In genomic region chr9:4489919-4490704, GRCh38 we compare ENCODE assay signal across 7 cellular contexts. TPM values are rescaled to one million over a fixed set of nuclear protein-coding genes. Genes with fewer than 3 reads are reported as not detected.
DNase-seq lines count a peak whose midpoint lies in the region; ATAC-seq, FAIRE-seq and TF ChIP-seq lines count a peak whose summit lies in the region.

TSS of gene SLC1A1 (plus strand) at chr9:4490468. CDS start at chr9:4490680, 212 bp downstream.

- TF ChIP-seq RAD21 in HepG2 (CRISPR knock-in tag; IDR thresholded peaks at IDR 0.05) = no peak

- H3K9me3 ChIP-seq in HUES48 (ENCODE audit: control insufficient read depth, insufficient read depth, low read length) (no peaks in the 10 kb centered on the region), HepG2 (ENCODE audit: low read length) (no peaks in the 10 kb centered on the region)

- in situ Hi-C loops in HepG2 (cut with HindIII; ENCODE audit: extremely low pct_ligation_motif_present, low pct_unique_long_range_greater_than_20kb) = no loop called here

- H3K27me3 ChIP-seq in HUES48 (ENCODE audit: control insufficient read depth, insufficient read depth, low read length) (peaks cover 29% of the 10 kb centered on the region), HepG2 (ENCODE audit: control insufficient read depth in 1 of 2, insufficient read depth in 2 of 2, low read length in 2 of 2) (peaks cover 8 to 42% of the 10 kb centered on the region in 2 experiments; a peak in 4 of 5 replicates)

- no peak for TF ChIP-seq POLR2A in HepG2 (IDR thresholded peaks at IDR 0.05; ENCODE audit: insufficient read depth in 1 of 2, low read depth in 2 of 2, low read length in 2 of 2)

- POLR2A ChIA-PET in T-cell (lab: Charles Lee) = no interaction called here
- POLR2A ChIA-PET in HepG2 (lab: Yijun Ruan, JAX) = no interaction called here

- CTCF ChIA-PET in T-cell (lab: Charles Lee) = interaction anchor here in 1 of 2 donors (0.8 to 0.9 kb wide), 2 partner anchors 28 to 55 kb away, joined by 3 to 6 read pairs; no protein-coding TSS in a partner anchor
- CTCF ChIA-PET in HepG2 (lab: Yijun Ruan, JAX; ENCODE audit: low intra/inter-chr PET ratio, low total read pairs) = no interaction called here

- peak within 1 kb of the TSS; percentile 79 to 83 (median 81) for H3K4me3 Mint-ChIP-seq in T-cell

- H3K27ac ChIP-seq in HUES48 (ENCODE audit: low read depth, low read length) (peak within 1 kb of the TSS; percentile 76), coronary artery (peak within 1 kb of the TSS; percentile 67 to 87), HepG2 (ENCODE audit: extremely low read length, insufficient read depth, low read length) (no peak within 1 kb of the TSS)

- H3K4me3 ChIP-seq in GM12864 (ENCODE audit: low read depth, low read length) = peak within 1 kb of the TSS; percentile 97
- peak within 1 kb of the TSS; percentile 85 for H3K4me3 ChIP-seq in HUES48 (ENCODE audit: low read depth, low read length)
- H3K4me3 ChIP-seq in coronary artery = peak within 1 kb of the TSS; percentile 92
- peak within 1 kb of the TSS; percentile 26 to 61 (median 34); a peak in 4 of 6 replicates for H3K4me3 ChIP-seq in HepG2 (replicated peaks in 1 of 3; ENCODE audit: insufficient read depth in 1 of 3, low read depth in 2 of 3, low read length in 3 of 3)

- WGBS in HepG2 (ENCODE audit: low lambda C conversion rate) = 0% methylated on average over 5 of the region's 72 CpGs

- H3K9ac ChIP-seq in HUES48 (ENCODE audit: low read depth, low read length) (peak within 1 kb of the TSS; percentile 7), HepG2 (ENCODE audit: insufficient read depth, low read depth, low read length) (no peak within 1 kb of the TSS)

- H3K79me2 ChIP-seq in HepG2 (ENCODE audit: insufficient read depth, low read length) = no peaks in the 10 kb centered on the region

- TF ChIP-seq CTCF in GM12864 (IDR thresholded peaks at IDR 0.05; ENCODE audit: low read depth, low read length, missing control alignments) (no peak), coronary artery (IDR thresholded peaks at IDR 0.05) (no peak), HepG2 (CRISPR knock-in tag; IDR thresholded peaks at IDR 0.05) (no peak)

- no peaks in the 10 kb centered on the region for H4K20me1 ChIP-seq in HepG2 (ENCODE audit: insufficient read depth, low read length)

- peak within 1 kb of the TSS; percentile 72 for H2AFZ ChIP-seq in HepG2 (ENCODE audit: low read length)

- intact Hi-C loops in HepG2 (cut with micrococcal nuclease; ENCODE audit: unreplicated experiment) = no loop called here

- no peak for TF ChIP-seq EP300 in HepG2 (IDR thresholded peaks at IDR 0.05; ENCODE audit: low read depth in 2 of 2, low read length in 2 of 2)
- TF ChIP-seq EP300 in HepG2 (CRISPR knock-in tag; IDR thresholded peaks at IDR 0.05; ENCODE audit: borderline replicate concordance) = no peak

- H3K4me1 ChIP-seq in HUES48 (ENCODE audit: control insufficient read depth, insufficient read depth, low read length) (peaks cover 15% of the 10 kb centered on the region), HepG2 (ENCODE audit: insufficient read depth, low read length) (no peaks in the 10 kb centered on the region)

- BruUV-seq in HepG2 (replicated peaks; lab: Mats Ljungman, UMichigan) = no TSS peak

- H3K36me3 Mint-ChIP-seq in T-cell = no peaks in the 10 kb centered on the region

- peaks cover 26 to 39% (median 30%) of the 10 kb centered on the region in 3 donors for H3K4me1 Mint-ChIP-seq in T-cell

- ATAC-seq in GM21526 (IDR thresholded peaks at IDR 0.05; ENCODE audit: low FRiP score, unreplicated experiment) (peak; percentile 68), T-cell (replicated peaks in 1 of 4) (peak; percentile 54 to 65 (median 62)), HepG2 (peak; percentile 83)

- peaks cover 41 to 44% of the 10 kb centered on the region in 2 donors for H3K27me3 Mint-ChIP-seq in T-cell

- DNase-seq in GM12864 (ENCODE audit: low read depth) (peak; percentile 53), T-cell (peak in 18 of 34 experiments; percentile 2 to 41 (median 17)), coronary artery (ENCODE audit: low spot score) (peak; percentile 88), HepG2 (ENCODE audit: low spot score) (no peak)
- peak; percentile 11 to 17 for DNase-seq in stimulated activated CD8-positive, alpha-beta memory T cell treated with anti-CD3 and anti-CD28 coated beads, Interleukin-15, amount 100 ng/mL, for 48 hours (ENCODE audit: low read depth in 2 of 2)

- no peak for FAIRE-seq in HepG2 (lab: Jason Lieb, UNC)

- no peaks in the 10 kb centered on the region for H3K36me3 ChIP-seq in HUES48 (ENCODE audit: control insufficient read depth, insufficient read depth, low read length)
- no peaks in the 10 kb centered on the region for H3K36me3 ChIP-seq in HepG2 (replicated peaks in 1 of 2; ENCODE audit: control insufficient read depth in 1 of 2, insufficient read depth in 2 of 2, low read length in 2 of 2)

- no peaks in the 10 kb centered on the region for H3K9me3 Mint-ChIP-seq in T-cell

- peak within 1 kb of the TSS in 1 of 2 donors; percentile 61 for H3K27ac Mint-ChIP-seq in T-cell

- peak within 1 kb of the TSS; percentile 71 for H3K4me2 ChIP-seq in HepG2 (ENCODE audit: low read depth, low read length)

TF ChIP-seq in HepG2, 621 proteins besides CTCF, POLR2A, EP300 and RAD21:
- TF ChIP-seq ZBTB38 (CRISPR knock-in tag; IDR thresholded peaks at IDR 0.05) = no peak
- no peak for TF ChIP-seq ZNF282 (IDR thresholded peaks at IDR 0.05; ENCODE audit: partially characterized antibody)
- TF ChIP-seq MZF1 (CRISPR knock-in tag; IDR thresholded peaks at IDR 0.05; ENCODE audit: borderline replicate concordance) = no peak
- TF ChIP-seq ETS1 (CRISPR knock-in tag; IDR thresholded peaks at IDR 0.05) = no peak
- peak; percentile 17 for TF ChIP-seq HNRNPLL (IDR thresholded peaks at IDR 0.05; ENCODE audit: low read depth, low read length, poor library complexity, severe bottlenecking)
- peak; percentile 65; the same call in 1 of the 2 replicates for TF ChIP-seq ZNF800 (CRISPR knock-in tag; IDR thresholded peaks at IDR 0.05)
- TF ChIP-seq ZMYM4 (CRISPR knock-in tag; IDR thresholded peaks at IDR 0.05) = 0 out of 2 replicates have a peak, but pooled peaks have one; percentile 13
- TF ChIP-seq ZNF782 (CRISPR knock-in tag; IDR thresholded peaks at IDR 0.05; ENCODE audit: borderline replicate concordance) = 0 out of 2 replicates have a peak, but pooled peaks have one; percentile 12
- no peak for TF ChIP-seq RFX5 (IDR thresholded peaks at IDR 0.05; ENCODE audit: low read depth, low read length)
- no peak for TF ChIP-seq SRF (IDR thresholded peaks at IDR 0.05; ENCODE audit: low read depth, low read length)
- no peak for TF ChIP-seq ZFY (CRISPR knock-in tag; IDR thresholded peaks at IDR 0.05)

RNA-seq across cellular contexts. Expression of gene SLC1A1, which starts in this region (rescaled TPM):
- total RNA-seq in T-cell (under 1 TPM in 3 of 5 donors, not detected in 2; 0.26 to 0.46 (median 0.38) TPM), HepG2 (2016; rRNA removed; fragmentation: Illumina TruSeq; extraction: Trizol) (not detected in 2 replicates)
- total RNA-seq in HepG2 (2016; cell fraction: cytosol; rRNA removed; fragmentation: Illumina TruSeq; extraction: Trizol; ENCODE audit: low read depth) = not detected in 2 replicates
- total RNA-seq in HepG2 (2016; cell fraction: insoluble cytoplasmic fraction; rRNA removed; fragmentation: Illumina TruSeq; extraction: Trizol) = not detected in 2 replicates
- total RNA-seq in HepG2 (2016; cell fraction: membrane; rRNA removed; fragmentation: Illumina TruSeq; extraction: Trizol) = not detected in 2 replicates
- total RNA-seq in HepG2 (2016; cell fraction: nucleus; rRNA removed; fragmentation: Illumina TruSeq; extraction: Trizol) = not detected in 2 replicates
- not detected in 2 replicates for polyA plus RNA-seq in HepG2 (2011; rRNA removed)
- polyA plus RNA-seq in HepG2 (2011; cell fraction: cytosol; rRNA removed) = not detected in 2 replicates
- polyA plus RNA-seq in HepG2 (2011; cell fraction: nucleus; rRNA removed) = not detected in 2 replicates
- polyA plus RNA-seq in HepG2 (2012) = not detected in 2 replicates
- not detected in 2 replicates for polyA plus RNA-seq in HepG2 (2016; cell fraction: cytosol; fragmentation: Illumina TruSeq; extraction: Trizol; ENCODE audit: low read depth)
- polyA plus RNA-seq in HepG2 (2016; cell fraction: insoluble cytoplasmic fraction; fragmentation: Illumina TruSeq; extraction: Trizol; ENCODE audit: low read depth) = not detected in 2 replicates
- polyA plus RNA-seq in HepG2 (2016; cell fraction: membrane; fragmentation: Illumina TruSeq; extraction: Trizol; ENCODE audit: low read depth) = not detected in 2 replicates
- polyA plus RNA-seq in HepG2 (2016; cell fraction: nucleus; fragmentation: Illumina TruSeq; extraction: Trizol; ENCODE audit: insufficient read depth, low read depth) = not detected in 2 replicates
- polyA minus RNA-seq in HepG2 (2011; rRNA and poly(A)+ RNA removed; ENCODE audit: low replicate concordance) = 10.5 TPM in 1 of 2 replicates, not detected in the other
- not detected in 2 replicates for polyA minus RNA-seq in HepG2 (2011; cell fraction: cytosol; rRNA and poly(A)+ RNA removed)
- not detected in 2 replicates for polyA minus RNA-seq in HepG2 (2011; cell fraction: nucleus; rRNA and poly(A)+ RNA removed)

Comparison
In these comparisons a context has a peak if more than half of its experiments do, and no peak if none do; other contexts are left out.
1. Peak in DNase-seq and ATAC-seq in T-cell; RNA of the gene not detected or under 1 TPM.
2. H3K4me3 ChIP-seq: peak in every context shown above with its lines; median percentile 97 in GM12864; 92 in coronary artery; 85 in HUES48; 34 in HepG2.